21 cellular contexts compared by ENCODE assay signal in genomic region chr4:176782191-176782590, GRCh38. TPM values are rescaled to one million over a fixed set of nuclear protein-coding genes. Genes with fewer than 3 reads are reported as not detected.
A peak's percentile ranks its signal among the peaks of the same experiment; 100 is the strongest.
DNase-seq lines count a peak whose midpoint lies in the region; ATAC-seq, FAIRE-seq and TF ChIP-seq lines count a peak whose summit lies in the region.
"Had no signal": no experiment of that assay in that cellular context is flagged by ENCODE, and none has a peak within 500 bp of the region (broad histone marks: within the 10 kb centered on the region; RNA-seq: fewer than 3 reads in every experiment).

No MANE protein-coding gene starts in this region.

- H3K27ac ChIP-seq in A549 (peak overlapping the region; percentile 75 to 77), esophagus muscularis mucosa (replicated peaks in 1 of 4) (peak overlapping the region; percentile 32 to 68 (median 59))
- H3K27ac ChIP-seq: neural progenitor cell had no signal

- H3K9me3 ChIP-seq in A549 (no peaks in the 10 kb centered on the region), esophagus muscularis mucosa (no peaks in the 10 kb centered on the region)

- FAIRE-seq in A549 (lab: Jason Lieb, UNC), result no peak

- intact Hi-C loops in esophagus muscularis mucosa (cut with DNase I), result no loop called here

- H3K27ac Mint-ChIP-seq in osteocyte (ENCODE audit: unreplicated experiment), result peak overlapping the region; percentile 82
- H3K27ac Mint-ChIP-seq: CD8-positive, alpha-beta T cell; neural progenitor cell; stimulated activated naive CD8-positive, alpha-beta T cell treated with anti-CD3 and anti-CD28 coated beads, Interleukin-15, amount 100 ng/mL, for 72 hours had no signal

- peak overlapping the region; percentile 80 for H3K4me2 ChIP-seq in A549
- H3K4me2 ChIP-seq: neural progenitor cell had no signal

- 77% methylated on average over 5 of the region's 5 CpGs for WGBS in A549 (ENCODE audit: missing lambda C conversion rate)
- WGBS in esophagus muscularis mucosa, result 87% methylated on average over 5 of the region's 5 CpGs

- POLR2A ChIA-PET in A549 (lab: Yijun Ruan, JAX), result no interaction called here

- no peak for TF ChIP-seq CTCF in A549 (IDR thresholded peaks at IDR 0.05)
- no peak for TF ChIP-seq CTCF in HFF-Myc (IDR thresholded peaks at IDR 0.05; ENCODE audit: low read depth, low read length, missing control alignments)
- TF ChIP-seq CTCF in esophagus muscularis mucosa (IDR thresholded peaks at IDR 0.05), result no peak
- TF ChIP-seq CTCF in osteocyte (IDR thresholded peaks at IDR 0.05), result no peak

- H3K27me3 ChIP-seq in esophagus muscularis mucosa, result no peaks in the 10 kb centered on the region
- H3K27me3 ChIP-seq: neural progenitor cell had no signal

- H3K4me1 Mint-ChIP-seq in osteocyte (ENCODE audit: unreplicated experiment), result peaks cover 61% of the 10 kb centered on the region
- H3K4me1 Mint-ChIP-seq: central memory CD8-positive, alpha-beta T cell; stimulated activated naive CD8-positive, alpha-beta T cell treated with anti-CD3 and anti-CD28 coated beads, Interleukin-15, amount 100 ng/mL, for 72 hours had no signal

- H3K27me3 Mint-ChIP-seq in osteocyte (ENCODE audit: unreplicated experiment), result no peaks in the 10 kb centered on the region
- H3K27me3 Mint-ChIP-seq: central memory CD8-positive, alpha-beta T cell; stimulated activated naive CD8-positive, alpha-beta T cell treated with anti-CD3 and anti-CD28 coated beads, Interleukin-15, amount 100 ng/mL, for 72 hours had no signal

- TF ChIP-seq POLR2A in A549 (IDR thresholded peaks at IDR 0.05; ENCODE audit: low read length) (no peak), esophagus muscularis mucosa (IDR thresholded peaks at IDR 0.05; ENCODE audit: low read depth) (no peak)

- CTCF ChIA-PET in A549 (lab: Yijun Ruan, JAX), result interaction anchor here (0.7 to 1.6 kb wide), 2 partner anchors 265 to 287 kb away, joined by 3 to 6 read pairs; no protein-coding TSS in a partner anchor

- H3K4me1 ChIP-seq in A549, result peaks cover 74% of the 10 kb centered on the region
- peaks cover 6 to 48% (median 18%) of the 10 kb centered on the region in 4 donors for H3K4me1 ChIP-seq in esophagus muscularis mucosa

- no peak for ATAC-seq in A549
- ATAC-seq in HG02870 (IDR thresholded peaks at IDR 0.05; ENCODE audit: unreplicated experiment), result no peak
- no peak for ATAC-seq in GM18861 (IDR thresholded peaks at IDR 0.05; ENCODE audit: unreplicated experiment)
- ATAC-seq: activated T-cell treated with anti-CD3 and anti-CD28 coated beads, Interleukin-2, amount 50 U/mL, for 4 hours; CD8-positive, alpha-beta T cell; stimulated activated naive CD8-positive, alpha-beta T cell treated with anti-CD3 and anti-CD28 coated beads, Interleukin-15, amount 100 ng/mL, for 72 hours had no signal

- H3K4me3 Mint-ChIP-seq in osteocyte (ENCODE audit: unreplicated experiment), result no peak overlapping the region
- H3K4me3 Mint-ChIP-seq: activated T-cell treated with anti-CD3 and anti-CD28 coated beads, Interleukin-2, amount 50 U/mL, for 4 hours; CD8-positive, alpha-beta T cell; central memory CD8-positive, alpha-beta T cell; neural progenitor cell; stimulated activated naive CD8-positive, alpha-beta T cell treated with anti-CD3 and anti-CD28 coated beads, Interleukin-15, amount 100 ng/mL, for 72 hours had no signal

- TF ChIP-seq RAD21 in A549 (conservative IDR thresholded peaks at IDR 0.05 in 1 of 2, IDR thresholded peaks at IDR 0.05 in 1 of 2), result no peak

- H3K36me3 ChIP-seq in esophagus muscularis mucosa, result no peaks in the 10 kb centered on the region
- H3K36me3 ChIP-seq: neural progenitor cell had no signal

- TF ChIP-seq EP300 in A549 (IDR thresholded peaks at IDR 0.05) (no peak), esophagus muscularis mucosa (IDR thresholded peaks at IDR 0.05) (no peak)

- DNase-seq in A549 (ENCODE audit: low read depth in 1 of 2, low spot score in 1 of 2), result no peak
- no peak for DNase-seq in HFF-Myc (ENCODE audit: extremely low read depth, low read depth)
- DNase-seq in esophagus muscularis mucosa (ENCODE audit: extremely low spot score), result no peak
- no peak for DNase-seq in osteocyte (ENCODE audit: extremely low spot score, unreplicated experiment)
- DNase-seq in Ammon's horn (ENCODE audit: low spot score), result no peak
- no peak for DNase-seq in occipital lobe (lab: John Stamatoyannopoulos, UW)
- DNase-seq: activated CD8-positive, alpha-beta memory T cell treated with anti-CD3 and anti-CD28 coated beads for 24 hours; activated naive CD4-positive, alpha-beta T cell treated with anti-CD3 and anti-CD28 coated beads, Interleukin-2, amount 50 U/mL, for 16 hours; activated T-cell treated with anti-CD3 and anti-CD28 coated beads, Interleukin-2, amount 50 U/mL, for 4 hours; aorta; CD8-positive, alpha-beta T cell; GDM1; NCI-H187; stimulated activated CD4-positive, alpha-beta T cell treated with anti-CD3 and anti-CD28 coated beads, Interleukin-4, amount 100 ng/mL, for 4 hours; stimulated activated naive CD8-positive, alpha-beta T cell treated with anti-CD3 and anti-CD28 coated beads, Interleukin-15, amount 100 ng/mL, for 72 hours; T1000 had no signal

- H3K4me3 ChIP-seq in A549 (no peak overlapping the region), HFF-Myc (replicated peaks; ENCODE audit: low read depth, low read length) (peak overlapping the region; percentile 14; the same call in 1 of the 2 replicates), esophagus muscularis mucosa (no peak overlapping the region)
- H3K4me3 ChIP-seq: neural progenitor cell had no signal

- H3K36me3 Mint-ChIP-seq in osteocyte (ENCODE audit: unreplicated experiment), result no peaks in the 10 kb centered on the region
- H3K36me3 Mint-ChIP-seq: CD8-positive, alpha-beta T cell; neural progenitor cell had no signal

- H3K9me3 Mint-ChIP-seq in osteocyte (ENCODE audit: unreplicated experiment), result no peaks in the 10 kb centered on the region
- H3K9me3 Mint-ChIP-seq: activated T-cell treated with anti-CD3 and anti-CD28 coated beads, Interleukin-2, amount 50 U/mL, for 4 hours; CD8-positive, alpha-beta T cell; central memory CD8-positive, alpha-beta T cell; neural progenitor cell; stimulated activated naive CD8-positive, alpha-beta T cell treated with anti-CD3 and anti-CD28 coated beads, Interleukin-15, amount 100 ng/mL, for 72 hours had no signal

TF ChIP-seq in A549, 52 proteins besides CTCF, POLR2A, EP300 and RAD21:
- TF ChIP-seq KDM5A (IDR thresholded peaks at IDR 0.05) (no peak), HOXA7 (CRISPR knock-in tag; IDR thresholded peaks at IDR 0.05) (no peak), RNF2 (IDR thresholded peaks at IDR 0.05; ENCODE audit: borderline replicate concordance, low read depth) (no peak), HEYL (CRISPR knock-in tag; IDR thresholded peaks at IDR 0.05) (no peak), NR3C1 (IDR thresholded peaks at IDR 0.05) (no peak), USF2 (IDR thresholded peaks at IDR 0.05) (no peak), ZNF302 (CRISPR knock-in tag; IDR thresholded peaks at IDR 0.05) (no peak), HMGXB4 (CRISPR knock-in tag; IDR thresholded peaks at IDR 0.05; ENCODE audit: borderline replicate concordance) (no peak)

RNA-seq across cellular contexts. Expression of gene VEGFC, which starts 10.5 kb away (rescaled TPM):
- polyA plus RNA-seq in A549 (2011; rRNA removed) (14.4 and 17.1 TPM in 2 replicates), A549 (2017; fragmentation: RNase III; extraction: RNeasy Plus Mini Kit Qiagen cat#74134 plus additional on column Dnase treatment) (10.0 to 11.6 TPM (median 11.2 TPM) in 3 replicates)
- 5.0 and 6.1 TPM in 2 replicates for polyA plus RNA-seq in A549 (2012; cell fraction: cytosol; rRNA removed)
- 3.4 and 4.9 TPM in 2 replicates for polyA plus RNA-seq in A549 (2012; cell fraction: nucleus; rRNA removed)
- 11.0 and 12.1 TPM in 2 replicates for polyA minus RNA-seq in A549 (2011; rRNA and poly(A)+ RNA removed)
- total RNA-seq in esophagus muscularis mucosa (10 to 100 TPM in 1 of 4 donors, 1 to 10 TPM in 3; 4.2 to 10.3 (median 6.9) TPM), osteocyte (13.6 and 14.7 TPM in 2 replicates), occipital lobe (0.94 TPM)
- total RNA-seq: CD8-positive, alpha-beta T cell; OCI-LY7 had no signal
